21 cellular contexts compared by ENCODE assay signal in genomic region chr6:170279426-170279825, GRCh38. TPM values are rescaled to one million over a fixed set of nuclear protein-coding genes. Genes with fewer than 3 reads are reported as not detected.
DNase-seq lines count a peak whose midpoint lies in the region; ATAC-seq and TF ChIP-seq lines count a peak whose summit lies in the region.
"Had no signal": no experiment of that assay in that cellular context is flagged by ENCODE, and none has a peak within 500 bp of the region (broad histone marks: within the 10 kb centered on the region; RNA-seq: fewer than 3 reads in every experiment).

No MANE protein-coding gene starts in this region.

- H3K27ac ChIP-seq in 22Rv1 = peak overlapping the region; percentile 65
- no peak overlapping the region for H3K27ac ChIP-seq in BLaER1 treated with 17β-estradiol and CSF1 and Interleukin-3, amounts not matched to agents 10 nM and 100 nM
- H3K27ac ChIP-seq: parathyroid adenoma had no signal

- CTCF ChIA-PET in T-cell (lab: Charles Lee) = no interaction called here

- H3K36me3 Mint-ChIP-seq in T-cell = no peaks in the 10 kb centered on the region
- H3K36me3 Mint-ChIP-seq in nephron (ENCODE audit: low read depth) = peaks cover 9% of the 10 kb centered on the region
- H3K36me3 Mint-ChIP-seq: IgD-negative memory B cell, naive B cell had no signal

- TF ChIP-seq CTCF in 22Rv1 (IDR thresholded peaks at IDR 0.05) (no peak), nephron (IDR thresholded peaks at IDR 0.05; ENCODE audit: unreplicated experiment in 3 of 3) (no peak)

- H3K4me3 Mint-ChIP-seq in T-cell (peak overlapping the region in 2 of 3 donors; percentile 1 to 73), nephron (no peak overlapping the region)
- H3K4me3 Mint-ChIP-seq: activated T-helper 1 cell treated with anti-CD3 and anti-CD28 coated beads, Interleukin-12 subunit alpha, Interleukin-12 subunit beta, Interleukin-2, Interleukin-4 antibody, amounts not matched to agents 30 ng/mL and 10 ng/mL and 1 ng/mL, durations not matched to agents 14 hours and 24 hours and 36 hours; H9 had no signal

- peak overlapping the region; percentile 76 to 87 for H3K27ac Mint-ChIP-seq in T-cell
- H3K27ac Mint-ChIP-seq in nephron = peak overlapping the region; percentile 30 to 53 (median 35)
- H3K27ac Mint-ChIP-seq: activated T-helper 1 cell treated with anti-CD3 and anti-CD28 coated beads, Interleukin-12 subunit alpha, Interleukin-12 subunit beta, Interleukin-2, Interleukin-4 antibody, amounts not matched to agents 30 ng/mL and 10 ng/mL and 1 ng/mL, durations not matched to agents 14 hours and 24 hours and 36 hours; H9 had no signal

- H4K20me1 ChIP-seq in BLaER1 treated with 17β-estradiol and CSF1 and Interleukin-3, amounts not matched to agents 10 nM and 100 nM = peaks cover 0 to 21% (median 9%) of the 10 kb centered on the region in 11 experiments; a peak in 11 of 22 replicates

- no peaks in the 10 kb centered on the region for H3K27me3 Mint-ChIP-seq in T-cell
- peaks cover 28% of the 10 kb centered on the region for H3K27me3 Mint-ChIP-seq in nephron (ENCODE audit: low read depth)

- no peaks in the 10 kb centered on the region for H3K9me3 Mint-ChIP-seq in T-cell
- no peaks in the 10 kb centered on the region for H3K9me3 Mint-ChIP-seq in nephron
- H3K9me3 Mint-ChIP-seq: activated T-helper 1 cell treated with anti-CD3 and anti-CD28 coated beads, Interleukin-12 subunit alpha, Interleukin-12 subunit beta, Interleukin-2, Interleukin-4 antibody, amounts not matched to agents 30 ng/mL and 10 ng/mL and 1 ng/mL, durations not matched to agents 14 hours and 24 hours and 36 hours; H9 had no signal

- POLR2A ChIA-PET in T-cell (lab: Charles Lee) = no interaction called here

- H3K4me1 Mint-ChIP-seq in T-cell (peaks cover 24 to 28% (median 25%) of the 10 kb centered on the region in 3 donors), nephron (peaks cover 34% of the 10 kb centered on the region)

- peaks cover 0 to 22% (median 0%) of the 10 kb centered on the region in 11 experiments; a peak in 4 of 22 replicates for H3K36me3 ChIP-seq in BLaER1 treated with 17β-estradiol and CSF1 and Interleukin-3, amounts not matched to agents 10 nM and 100 nM
- H3K36me3 ChIP-seq: breast epithelium, right lobe of liver had no signal

- no peak for DNase-seq in T-cell
- no peak for DNase-seq in NCI-H2107 treated with DMSO at 0.1 percent for 48 hours (lab: John Stamatoyannopoulos, UW; ENCODE audit: unreplicated experiment)
- no peak for DNase-seq in stimulated activated CD4-positive, alpha-beta T cell treated with anti-CD3 and anti-CD28 coated beads, Interleukin-4, amount 100 ng/mL, for 24 hours
- DNase-seq in stimulated activated CD4-positive, alpha-beta T cell treated with anti-CD3 and anti-CD28 coated beads, Interleukin-4, amount 100 ng/mL, for 4 hours = no peak
- DNase-seq: activated CD4-positive, CD25-positive, alpha-beta regulatory T cell treated with anti-CD3 and anti-CD28 coated beads, Interleukin-2, amount 50 U/mL, for 72 hours; H9; mesenchymal stem cell; MM.1S; naive B cell; right lobe of liver; Right ventricle myocardium superior; SW 1271 had no signal

- no peak overlapping the region for H3K4me3 ChIP-seq in BLaER1 treated with 17β-estradiol and CSF1 and Interleukin-3, amounts not matched to agents 10 nM and 100 nM
- H3K4me3 ChIP-seq: GM12878 had no signal

- H3K27me3 ChIP-seq in BLaER1 treated with 17β-estradiol and CSF1 and Interleukin-3, amounts not matched to agents 10 nM and 100 nM = peaks cover 17 to 59% (median 44%) of the 10 kb centered on the region in 11 experiments; a peak in 21 of 22 replicates
- H3K27me3 ChIP-seq: breast epithelium, right lobe of liver had no signal

- H3K9me3 ChIP-seq in BLaER1 treated with 17β-estradiol and CSF1 and Interleukin-3, amounts not matched to agents 10 nM and 100 nM (replicated peaks in 1 of 11) = no peaks in the 10 kb centered on the region; a peak in 1 of 22 replicates
- H3K9me3 ChIP-seq: breast epithelium, right lobe of liver had no signal

- H3K4me1 ChIP-seq in BLaER1 treated with 17β-estradiol and CSF1 and Interleukin-3, amounts not matched to agents 10 nM and 100 nM = peaks cover 18 to 53% (median 46%) of the 10 kb centered on the region in 10 experiments
- H3K4me1 ChIP-seq: breast epithelium had no signal

- no peak overlapping the region for H3K9ac ChIP-seq in BLaER1 treated with 17β-estradiol and CSF1 and Interleukin-3, amounts not matched to agents 10 nM and 100 nM
- H3K9ac ChIP-seq: parathyroid adenoma had no signal

- peak overlapping the region; percentile 66 to 83 (median 78); a peak in 19 of 22 replicates for H3K4me2 ChIP-seq in BLaER1 treated with 17β-estradiol and CSF1 and Interleukin-3, amounts not matched to agents 10 nM and 100 nM

- no peak for ATAC-seq in T-cell (replicated peaks in 1 of 4)

RNA-seq across cellular contexts. Expression of gene DLL1, which starts 11.5 kb away (rescaled TPM):
- 1 to 10 TPM; 3.3 to 8.6 (median 4.7) TPM for total RNA-seq in T-cell
- total RNA-seq: activated T-helper 1 cell treated with anti-CD3 and anti-CD28 coated beads, Interleukin-12 subunit alpha, Interleukin-12 subunit beta, Interleukin-2, Interleukin-4 antibody, amounts not matched to agents 30 ng/mL and 10 ng/mL and 1 ng/mL, durations not matched to agents 14 hours and 24 hours and 36 hours; OCI-LY7 had no signal

RNA-seq across cellular contexts. Expression of gene FAM120B, which starts 27.1 kb away (rescaled TPM):
- total RNA-seq in T-cell = 10 to 100 TPM; 34.1 to 39.8 (median 38.0) TPM

Comparison
In these comparisons a context has a peak if more than half of its experiments do, and no peak if none do; other contexts are left out.
1. H3K4me3 Mint-ChIP-seq: peak in T-cell (2 of 3); none in nephron (0 of 3).